2 cellular contexts compared by ENCODE assay signal in the genomic region with DNA sequence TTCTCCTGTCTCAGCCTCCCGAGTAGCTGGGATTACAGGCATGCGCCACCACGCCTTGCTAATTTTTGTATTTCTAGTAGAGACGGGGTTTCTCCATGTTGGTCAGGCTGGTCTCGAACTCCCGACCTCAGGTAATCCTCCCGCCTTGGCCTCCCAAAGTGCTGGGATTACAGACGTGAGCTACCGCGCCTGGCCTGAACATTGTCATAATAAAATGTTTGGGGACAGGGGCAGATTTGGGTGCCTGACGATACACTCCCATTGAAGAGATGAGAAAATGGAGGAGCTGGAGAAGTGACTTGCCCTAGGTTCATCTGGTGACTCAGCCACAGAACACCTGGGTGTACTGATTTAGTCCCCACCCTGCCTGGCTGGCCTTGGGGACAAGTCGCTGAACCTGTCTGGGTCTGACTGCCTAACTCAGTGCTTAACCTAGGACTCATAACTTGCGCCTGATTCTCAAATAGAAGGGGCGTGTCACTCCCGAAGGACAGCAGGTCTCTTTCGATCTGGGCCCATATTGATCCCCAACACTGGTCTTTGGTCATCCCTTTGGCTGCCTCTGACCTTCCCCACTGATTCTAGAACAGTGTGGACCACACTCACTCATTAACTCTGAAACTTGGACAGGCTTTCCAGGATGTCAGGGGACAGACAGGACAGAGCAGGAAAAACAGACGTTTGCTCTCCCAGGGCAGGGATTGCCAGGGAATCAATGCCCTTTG.
TF ChIP-seq lines count a peak whose summit lies in the region.

No MANE protein-coding gene starts in this region.

TF ChIP-seq in H1, 55 proteins besides CTCF, POLR2A, EP300 and RAD21:
- TF ChIP-seq, protein P1, sequence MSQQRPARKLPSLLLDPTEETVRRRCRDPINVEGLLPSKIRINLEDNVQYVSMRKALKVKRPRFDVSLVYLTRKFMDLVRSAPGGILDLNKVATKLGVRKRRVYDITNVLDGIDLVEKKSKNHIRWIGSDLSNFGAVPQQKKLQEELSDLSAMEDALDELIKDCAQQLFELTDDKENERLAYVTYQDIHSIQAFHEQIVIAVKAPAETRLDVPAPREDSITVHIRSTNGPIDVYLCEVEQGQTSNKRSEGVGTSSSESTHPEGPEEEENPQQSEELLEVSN (IDR thresholded peaks at IDR 0.05) = no peak
- no peak for TF ChIP-seq KDM5A (IDR thresholded peaks at IDR 0.05; ENCODE audit: low read length)
- no peak for TF ChIP-seq FOSL1 (IDR thresholded peaks at IDR 0.05; ENCODE audit: insufficient read depth, low read depth, low read length)
- no peak for TF ChIP-seq CTBP2 (IDR thresholded peaks at IDR 0.05; ENCODE audit: borderline replicate concordance, insufficient read depth, insufficient read length, low read length)
- no peak for TF ChIP-seq HDAC2 (IDR thresholded peaks at IDR 0.05; ENCODE audit: borderline replicate concordance in 1 of 2, low read depth in 2 of 2, low read length in 2 of 2)
- no peak for TF ChIP-seq BRCA1 (IDR thresholded peaks at IDR 0.05; ENCODE audit: low read depth, low read length)
- no peak for TF ChIP-seq SP1 (IDR thresholded peaks at IDR 0.05; ENCODE audit: low read depth, low read length)
- TF ChIP-seq NANOG (IDR thresholded peaks at IDR 0.05; ENCODE audit: insufficient read depth, low read depth, low read length, poor library complexity, severe bottlenecking) = no peak
- no peak for TF ChIP-seq SIRT6 (IDR thresholded peaks at IDR 0.05; ENCODE audit: low read length)
- no peak for TF ChIP-seq CREB1 (IDR thresholded peaks at IDR 0.05)

TF ChIP-seq in neural cell, 6 proteins besides CTCF, POLR2A, EP300 and RAD21:
- TF ChIP-seq, protein P2, sequence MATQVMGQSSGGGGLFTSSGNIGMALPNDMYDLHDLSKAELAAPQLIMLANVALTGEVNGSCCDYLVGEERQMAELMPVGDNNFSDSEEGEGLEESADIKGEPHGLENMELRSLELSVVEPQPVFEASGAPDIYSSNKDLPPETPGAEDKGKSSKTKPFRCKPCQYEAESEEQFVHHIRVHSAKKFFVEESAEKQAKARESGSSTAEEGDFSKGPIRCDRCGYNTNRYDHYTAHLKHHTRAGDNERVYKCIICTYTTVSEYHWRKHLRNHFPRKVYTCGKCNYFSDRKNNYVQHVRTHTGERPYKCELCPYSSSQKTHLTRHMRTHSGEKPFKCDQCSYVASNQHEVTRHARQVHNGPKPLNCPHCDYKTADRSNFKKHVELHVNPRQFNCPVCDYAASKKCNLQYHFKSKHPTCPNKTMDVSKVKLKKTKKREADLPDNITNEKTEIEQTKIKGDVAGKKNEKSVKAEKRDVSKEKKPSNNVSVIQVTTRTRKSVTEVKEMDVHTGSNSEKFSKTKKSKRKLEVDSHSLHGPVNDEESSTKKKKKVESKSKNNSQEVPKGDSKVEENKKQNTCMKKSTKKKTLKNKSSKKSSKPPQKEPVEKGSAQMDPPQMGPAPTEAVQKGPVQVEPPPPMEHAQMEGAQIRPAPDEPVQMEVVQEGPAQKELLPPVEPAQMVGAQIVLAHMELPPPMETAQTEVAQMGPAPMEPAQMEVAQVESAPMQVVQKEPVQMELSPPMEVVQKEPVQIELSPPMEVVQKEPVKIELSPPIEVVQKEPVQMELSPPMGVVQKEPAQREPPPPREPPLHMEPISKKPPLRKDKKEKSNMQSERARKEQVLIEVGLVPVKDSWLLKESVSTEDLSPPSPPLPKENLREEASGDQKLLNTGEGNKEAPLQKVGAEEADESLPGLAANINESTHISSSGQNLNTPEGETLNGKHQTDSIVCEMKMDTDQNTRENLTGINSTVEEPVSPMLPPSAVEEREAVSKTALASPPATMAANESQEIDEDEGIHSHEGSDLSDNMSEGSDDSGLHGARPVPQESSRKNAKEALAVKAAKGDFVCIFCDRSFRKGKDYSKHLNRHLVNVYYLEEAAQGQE (IDR thresholded peaks at IDR 0.05; ENCODE audit: borderline replicate concordance) = no peak
- no peak for TF ChIP-seq TAF1 (IDR thresholded peaks at IDR 0.05; ENCODE audit: low read depth)
- TF ChIP-seq EZH2 (IDR thresholded peaks at IDR 0.05; ENCODE audit: borderline replicate concordance, insufficient read depth, low read length, poor library complexity, severe bottlenecking) = no peak
- TF ChIP-seq SMC3 (conservative IDR thresholded peaks at IDR 0.05; ENCODE audit: poor library complexity) = no peak
- TF ChIP-seq MXI1 (conservative IDR thresholded peaks at IDR 0.05; ENCODE audit: poor library complexity, severe bottlenecking) = no peak
- no peak for TF ChIP-seq POLR2AphosphoS5 (IDR thresholded peaks at IDR 0.05)
